14 cellular contexts compared by ENCODE assay signal in the genomic region with DNA sequence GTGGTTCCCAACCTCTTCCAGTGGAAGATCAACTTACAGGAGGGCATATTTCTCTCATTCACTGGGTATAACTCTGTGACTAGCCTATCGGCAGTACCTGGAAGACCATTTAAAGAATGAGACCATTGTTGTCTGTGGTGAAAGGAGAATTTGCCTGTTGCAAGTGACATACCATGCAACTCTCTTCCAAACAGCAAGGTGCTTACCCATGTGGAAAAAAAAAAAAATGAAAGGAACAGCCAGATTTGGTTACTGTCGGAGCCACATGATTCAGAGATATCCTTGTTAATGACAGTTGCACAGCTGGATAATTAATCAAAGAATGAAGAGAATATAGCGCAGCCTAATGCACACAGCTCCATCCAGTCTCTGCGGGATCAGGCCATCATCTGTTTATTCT.
"Had no signal": no experiment of that assay in that cellular context is flagged by ENCODE, and none has a peak within 500 bp of the region (broad histone marks: within the 10 kb centered on the region; RNA-seq: fewer than 3 reads in every experiment).

No MANE protein-coding gene starts in this region.

- ATAC-seq: effector memory CD8-positive, alpha-beta T cell; naive thymus-derived CD8-positive, alpha-beta T cell; pancreas had no signal

- H3K4me3 Mint-ChIP-seq: activated CD4-positive, alpha-beta memory T cell treated with anti-CD3 and anti-CD28 coated beads for 36 hours; activated naive CD8-positive, alpha-beta T cell treated with anti-CD3 and anti-CD28 coated beads for 36 hours; effector memory CD8-positive, alpha-beta T cell; naive thymus-derived CD8-positive, alpha-beta T cell had no signal

- H3K4me1 Mint-ChIP-seq: activated naive CD8-positive, alpha-beta T cell treated with anti-CD3 and anti-CD28 coated beads for 36 hours; naive thymus-derived CD8-positive, alpha-beta T cell had no signal

- DNase-seq: activated CD4-positive, alpha-beta memory T cell treated with anti-CD3 and anti-CD28 coated beads for 36 hours; activated naive CD8-positive, alpha-beta T cell treated with anti-CD3 and anti-CD28 coated beads for 36 hours; amniotic stem cell; effector memory CD8-positive, alpha-beta T cell; foreskin fibroblast; naive thymus-derived CD8-positive, alpha-beta T cell; pancreas; sigmoid colon; stimulated activated CD8-positive, alpha-beta memory T cell treated with anti-CD3 and anti-CD28 coated beads, Interleukin-4, amount 100 ng/mL, for 48 hours; stimulated activated naive CD4-positive, alpha-beta T cell; T-helper 2 cell; thyroid gland; WERI-Rb-1 had no signal

- H3K27ac ChIP-seq: hepatocyte, pancreas, sigmoid colon, thyroid gland, WERI-Rb-1 had no signal

- H3K36me3 ChIP-seq: pancreas, sigmoid colon, thyroid gland, WERI-Rb-1 had no signal

- H3K27ac Mint-ChIP-seq: activated CD4-positive, alpha-beta memory T cell treated with anti-CD3 and anti-CD28 coated beads for 36 hours; activated naive CD8-positive, alpha-beta T cell treated with anti-CD3 and anti-CD28 coated beads for 36 hours; effector memory CD8-positive, alpha-beta T cell; naive thymus-derived CD8-positive, alpha-beta T cell had no signal

- H3K27me3 ChIP-seq: sigmoid colon, thyroid gland had no signal

- H3K4me1 ChIP-seq: pancreas, sigmoid colon, thyroid gland had no signal

- H3K9me3 Mint-ChIP-seq: activated CD4-positive, alpha-beta memory T cell treated with anti-CD3 and anti-CD28 coated beads for 36 hours; activated naive CD8-positive, alpha-beta T cell treated with anti-CD3 and anti-CD28 coated beads for 36 hours; effector memory CD8-positive, alpha-beta T cell; naive thymus-derived CD8-positive, alpha-beta T cell had no signal

- H3K36me3 Mint-ChIP-seq: activated CD4-positive, alpha-beta memory T cell treated with anti-CD3 and anti-CD28 coated beads for 36 hours; activated naive CD8-positive, alpha-beta T cell treated with anti-CD3 and anti-CD28 coated beads for 36 hours; naive thymus-derived CD8-positive, alpha-beta T cell had no signal

- H3K4me3 ChIP-seq: hepatocyte, pancreas, sigmoid colon, thyroid gland had no signal

- H3K9me3 ChIP-seq: pancreas, sigmoid colon, thyroid gland had no signal
